ENCODE assay signal across 22 cellular contexts in genomic region chr14:31898835-31899528, GRCh38.
DNase-seq lines count a peak whose midpoint lies in the region; ATAC-seq and TF ChIP-seq lines count a peak whose summit lies in the region.
"Had no signal": no experiment of that assay in that cellular context is flagged by ENCODE, and none has a peak within 500 bp of the region (broad histone marks: within the 10 kb centered on the region; RNA-seq: fewer than 3 reads in every experiment).

No MANE protein-coding gene starts in this region.

- no peak overlapping the region for H3K4me2 ChIP-seq in neuronal stem cell (ENCODE audit: insufficient read depth, low read length, poor library complexity, severe bottlenecking)
- H3K4me2 ChIP-seq: KMS-11 had no signal

- H2BK12ac ChIP-seq in neuronal stem cell (ENCODE audit: low read length), result no peak overlapping the region

- CTCF ChIA-PET in activated B cell treated with CpG ODN at 0.5 μM for 24 hours (lab: Charles Lee), result no interaction called here

- no peak overlapping the region for H2BK15ac ChIP-seq in neuronal stem cell (ENCODE audit: low read length)

- H4K8ac ChIP-seq in neuronal stem cell (ENCODE audit: low read depth, low read length), result no peak overlapping the region

- ATAC-seq in HG03342 (IDR thresholded peaks at IDR 0.05; ENCODE audit: unreplicated experiment), result peak; percentile 52
- peak; percentile 85 for ATAC-seq in activated B cell treated with CpG ODN at 0.5 μM for 24 hours (ENCODE audit: low read depth)
- peak; percentile 42 for ATAC-seq in left colon
- no peak for ATAC-seq in GM18873 (IDR thresholded peaks at IDR 0.05; ENCODE audit: low FRiP score, unreplicated experiment)

- H3K4me1 Mint-ChIP-seq in activated B cell treated with CpG ODN at 0.5 μM for 24 hours, result peaks cover 31% of the 10 kb centered on the region

- intact Hi-C loops in activated B cell treated with CpG ODN at 0.5 μM for 24 hours (cut with micrococcal nuclease) (no loop called here), left colon (cut with DNase I, micrococcal nuclease) (no loop called here), breast epithelium (cut with DNase I; ENCODE audit: low total_unique reads) (no loop called here), thyroid gland (cut with DNase I) (no loop called here)

- no peak for TF ChIP-seq CTCF in activated B cell treated with CpG ODN at 0.5 μM for 24 hours (IDR thresholded peaks at IDR 0.05)
- TF ChIP-seq CTCF in breast epithelium (IDR thresholded peaks at IDR 0.05), result no peak
- no peak for TF ChIP-seq CTCF in thyroid gland (IDR thresholded peaks at IDR 0.05)

- no peak overlapping the region for H3K23ac ChIP-seq in neuronal stem cell (ENCODE audit: low read depth, low read length, poor library complexity)

- H3K27ac Mint-ChIP-seq in activated B cell treated with CpG ODN at 0.5 μM for 24 hours, result peak overlapping the region; percentile 67
- H3K27ac Mint-ChIP-seq: activated T-helper 2 cell treated with anti-CD3 and anti-CD28 coated beads, Interferon-gamma antibody, Interleukin-2, Interleukin-4, amounts not matched to agents 10 μg/mL and 5 μg/mL and 100 μg/mL, durations not matched to agents 14 hours and 24 hours and 36 hours; endodermal cell had no signal

- H2BK120ac ChIP-seq in neuronal stem cell (ENCODE audit: low read depth, low read length), result no peak overlapping the region

- H3K9me3 ChIP-seq in breast epithelium, result no peaks in the 10 kb centered on the region
- no peaks in the 10 kb centered on the region for H3K9me3 ChIP-seq in thyroid gland
- H3K9me3 ChIP-seq in neuronal stem cell (replicated peaks in 1 of 2; ENCODE audit: control insufficient read depth in 2 of 2, insufficient read depth in 1 of 2, low read depth in 1 of 2, low read length in 2 of 2), result no peaks in the 10 kb centered on the region
- H3K9me3 ChIP-seq: heart right ventricle, thoracic aorta had no signal

- DNase-seq in DMS53 (lab: John Stamatoyannopoulos, UW) (peak; percentile 62), activated B cell treated with CpG ODN at 0.5 μM for 24 hours (no peak), left colon (no peak), breast epithelium (ENCODE audit: low spot score in 2 of 2) (no peak), thyroid gland (no peak), neuronal stem cell (ENCODE audit: low spot score) (no peak)
- DNase-seq: activated CD4-positive, alpha-beta T cell treated with anti-CD3 and anti-CD28 coated beads for 48 hours; endodermal cell; heart right ventricle; NCI-H1092 treated with DMSO at 0.1 percent for 48 hours; NCI-H2081 treated with DMSO at 0.1 percent for 48 hours; NCI-H446 treated with DMSO at 0.1 percent for 48 hours; occipital lobe; SHP77; T-helper 1 cell had no signal

- H3K4me1 ChIP-seq in breast epithelium, result no peaks in the 10 kb centered on the region
- no peaks in the 10 kb centered on the region for H3K4me1 ChIP-seq in thyroid gland
- H3K4me1 ChIP-seq in neuronal stem cell (ENCODE audit: control insufficient read depth in 2 of 2, insufficient read depth in 1 of 2, low read depth in 1 of 2, low read length in 2 of 2), result peaks cover 17 to 19% of the 10 kb centered on the region in 2 donors

- H2AFZ ChIP-seq in neuronal stem cell (ENCODE audit: low read length), result no peak overlapping the region

- H3K14ac ChIP-seq in neuronal stem cell (ENCODE audit: low read length), result no peak overlapping the region

- H3K36me3 ChIP-seq in breast epithelium (no peaks in the 10 kb centered on the region), thyroid gland (no peaks in the 10 kb centered on the region), neuronal stem cell (replicated peaks in 1 of 2; ENCODE audit: control insufficient read depth in 2 of 2, insufficient read depth in 2 of 2, low read length in 2 of 2) (no peaks in the 10 kb centered on the region)
- H3K36me3 ChIP-seq: heart right ventricle, thoracic aorta had no signal

- no peaks in the 10 kb centered on the region for H3K36me3 Mint-ChIP-seq in activated B cell treated with CpG ODN at 0.5 μM for 24 hours (ENCODE audit: low read depth)

- H3K4ac ChIP-seq in neuronal stem cell (ENCODE audit: low read length), result no peak overlapping the region

- no peak overlapping the region for H2AK5ac ChIP-seq in neuronal stem cell (ENCODE audit: low read depth, low read length)

- H3K27ac ChIP-seq in breast epithelium, result no peak overlapping the region
- no peak overlapping the region for H3K27ac ChIP-seq in thyroid gland
- H3K27ac ChIP-seq in neuronal stem cell (replicated peaks; ENCODE audit: low read length), result no peak overlapping the region
- H3K27ac ChIP-seq: C4-2B, KMS-11, thoracic aorta had no signal

- no peaks in the 10 kb centered on the region for H3K9me3 Mint-ChIP-seq in activated B cell treated with CpG ODN at 0.5 μM for 24 hours
- H3K9me3 Mint-ChIP-seq: activated T-helper 2 cell treated with anti-CD3 and anti-CD28 coated beads, Interferon-gamma antibody, Interleukin-2, Interleukin-4, amounts not matched to agents 10 μg/mL and 5 μg/mL and 100 μg/mL, durations not matched to agents 14 hours and 24 hours and 36 hours; endodermal cell had no signal

- no peaks in the 10 kb centered on the region for H3K79me1 ChIP-seq in neuronal stem cell (ENCODE audit: low read depth, low read length)

- H3K27me3 ChIP-seq in breast epithelium, result no peaks in the 10 kb centered on the region
- no peaks in the 10 kb centered on the region for H3K27me3 ChIP-seq in thyroid gland
- no peaks in the 10 kb centered on the region for H3K27me3 ChIP-seq in neuronal stem cell (ENCODE audit: control insufficient read depth in 3 of 3, insufficient read depth in 3 of 3, low read depth in 1 of 3, low read length in 3 of 3)
- H3K27me3 ChIP-seq: heart right ventricle had no signal

- H4K91ac ChIP-seq in neuronal stem cell (ENCODE audit: low read depth, low read length, poor library complexity), result no peak overlapping the region

- no peak overlapping the region for H2BK5ac ChIP-seq in neuronal stem cell (ENCODE audit: low read length)

- peak overlapping the region; percentile 11 for H3K4me3 Mint-ChIP-seq in activated B cell treated with CpG ODN at 0.5 μM for 24 hours
- H3K4me3 Mint-ChIP-seq: endodermal cell had no signal

- H3K27me3 Mint-ChIP-seq in activated B cell treated with CpG ODN at 0.5 μM for 24 hours, result no peaks in the 10 kb centered on the region

- H3K9ac ChIP-seq in neuronal stem cell (ENCODE audit: low read depth, low read length, poor library complexity), result no peak overlapping the region
- H3K9ac ChIP-seq: KMS-11 had no signal

- POLR2A ChIA-PET in activated B cell treated with CpG ODN at 0.5 μM for 24 hours (lab: Charles Lee), result interaction anchor here (0.6 to 0.9 kb wide), 2 partner anchors 408 to 750 kb away, joined by 6 to 15 read pairs; no protein-coding TSS in a partner anchor

- no peak overlapping the region for H3K18ac ChIP-seq in neuronal stem cell (ENCODE audit: low read length)

- TF ChIP-seq POLR2A in breast epithelium (IDR thresholded peaks at IDR 0.05) (no peak), thyroid gland (IDR thresholded peaks at IDR 0.05) (no peak)

- no peak overlapping the region for H3K4me3 ChIP-seq in breast epithelium
- H3K4me3 ChIP-seq in thyroid gland (replicated peaks in 1 of 3), result no peak overlapping the region
- no peak overlapping the region for H3K4me3 ChIP-seq in neuronal stem cell (ENCODE audit: low read length in 2 of 2)
- H3K4me3 ChIP-seq: heart right ventricle, lung, thoracic aorta had no signal
